ENCODE assay signal across 13 cellular contexts in the genomic region with DNA sequence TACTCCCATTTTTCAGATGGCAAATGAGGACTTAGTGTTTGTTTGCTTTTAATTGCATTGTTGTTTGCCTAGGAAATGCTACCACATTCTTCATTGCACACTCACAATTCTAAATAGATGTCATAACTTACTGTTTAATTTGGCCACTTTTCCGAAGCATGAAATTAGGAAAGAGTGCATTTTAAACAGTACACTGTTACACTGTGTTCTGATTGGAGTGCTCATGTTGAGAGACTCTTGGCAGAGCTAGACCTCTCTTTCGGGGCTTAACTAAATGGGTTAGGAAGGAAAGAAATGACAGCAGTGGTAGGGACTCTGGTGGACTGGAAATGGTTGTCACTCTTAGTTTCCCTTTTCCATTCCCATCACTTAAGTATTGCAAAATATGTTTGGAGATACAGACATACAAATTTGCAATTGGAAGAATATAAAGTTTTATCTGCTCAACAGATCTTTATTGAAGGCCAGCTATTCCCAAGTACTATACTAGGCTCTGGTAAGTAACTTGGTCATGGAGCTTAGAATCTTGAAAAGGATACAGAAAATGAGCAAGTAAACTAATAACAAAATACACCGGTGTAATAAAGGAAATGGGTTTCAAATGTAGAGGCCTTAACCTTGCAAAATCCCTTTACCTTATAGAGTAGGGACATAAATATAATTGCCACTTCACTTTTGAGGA.
"Had no signal": no experiment of that assay in that cellular context is flagged by ENCODE, and none has a peak within 500 bp of the region (broad histone marks: within the 10 kb centered on the region; RNA-seq: fewer than 3 reads in every experiment).

No MANE protein-coding gene starts in this region.

- H3K4me3 ChIP-seq: heart left ventricle, spleen, tibial nerve had no signal

- H3K4me1 ChIP-seq: heart left ventricle, spleen, tibial nerve had no signal

- H3K9me3 ChIP-seq: heart left ventricle, spleen, tibial nerve had no signal

- H3K27ac ChIP-seq: heart left ventricle, spleen, tibial nerve had no signal

- H3K27me3 ChIP-seq: heart left ventricle, spleen, tibial nerve had no signal

- FAIRE-seq: TTC549 had no signal

- DNase-seq: activated CD4-positive, alpha-beta T cell treated with anti-CD3 and anti-CD28 coated beads, Interleukin-2, amount 50 U/mL, for 1 hour; activated CD4-positive, CD25-positive, alpha-beta regulatory T cell; activated effector memory CD4-positive, alpha-beta T cell treated with anti-CD3 and anti-CD28 coated beads, Interleukin-2, amount 50 U/mL, for 16 hours; dermis blood vessel endothelial cell; endodermal cell; heart left ventricle; midbrain; naive B cell; spleen; stimulated activated CD4-positive, alpha-beta T cell treated with anti-CD3 and anti-CD28 coated beads, Interleukin-1b, Interleukin-23, amount 100 ng/mL, for 48 hours had no signal

- ATAC-seq: heart left ventricle; stimulated activated memory B cell treated with anti-CD40 and anti-IgM and Interleukin-4, amounts not matched to agents 10 μg/mL and 1 μg/mL and 100 μg/mL, for 72 hours had no signal
